In the genomic region with DNA sequence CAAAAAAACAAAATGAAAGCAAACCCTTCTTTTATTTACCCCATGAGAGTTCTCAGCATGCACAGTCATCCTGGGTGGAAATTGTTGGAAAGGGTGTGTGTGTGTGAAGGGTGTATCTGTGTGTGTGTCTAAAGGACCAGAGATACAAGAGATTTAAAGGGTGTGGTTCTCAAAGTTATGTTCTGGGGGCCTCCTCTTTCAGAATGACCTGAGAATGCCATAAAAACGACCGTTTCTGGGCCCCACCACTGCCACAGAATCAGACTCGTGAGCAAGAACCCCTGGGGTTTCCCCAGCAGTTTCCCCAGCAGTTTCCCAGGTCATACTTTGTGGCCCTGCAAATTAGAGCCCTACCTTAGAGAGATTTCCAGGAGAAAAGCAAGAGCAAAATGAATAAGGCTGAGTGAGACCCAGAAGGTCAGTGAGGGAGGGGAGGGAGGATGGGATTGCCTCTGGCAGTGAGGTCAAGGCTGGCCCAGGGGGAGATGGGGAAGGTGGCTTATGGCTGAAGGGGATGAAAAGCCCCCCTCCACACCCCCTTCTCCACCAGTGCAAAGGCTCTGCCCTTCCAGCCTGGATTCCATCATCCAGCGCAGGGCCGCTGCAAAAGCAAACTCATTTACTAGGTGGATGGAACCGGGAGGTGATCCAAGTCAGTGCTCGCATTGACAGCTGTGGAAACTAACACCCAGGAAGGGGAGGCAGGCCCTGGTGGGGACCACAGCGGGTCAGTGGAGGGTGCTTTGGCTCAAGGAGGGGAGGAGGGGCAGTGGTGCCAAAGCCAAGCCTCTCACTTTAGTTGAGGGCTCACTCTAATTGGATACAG, we compare ENCODE assay signal across 1 cellular context.
TF ChIP-seq lines count a peak whose summit lies in the region.

No MANE protein-coding gene starts in this region.

TF ChIP-seq in IMR-90, 13 proteins besides CTCF, POLR2A, EP300 and RAD21 (continued from another document):
- TF ChIP-seq, protein P1, sequence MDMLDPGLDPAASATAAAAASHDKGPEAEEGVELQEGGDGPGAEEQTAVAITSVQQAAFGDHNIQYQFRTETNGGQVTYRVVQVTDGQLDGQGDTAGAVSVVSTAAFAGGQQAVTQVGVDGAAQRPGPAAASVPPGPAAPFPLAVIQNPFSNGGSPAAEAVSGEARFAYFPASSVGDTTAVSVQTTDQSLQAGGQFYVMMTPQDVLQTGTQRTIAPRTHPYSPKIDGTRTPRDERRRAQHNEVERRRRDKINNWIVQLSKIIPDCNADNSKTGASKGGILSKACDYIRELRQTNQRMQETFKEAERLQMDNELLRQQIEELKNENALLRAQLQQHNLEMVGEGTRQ (IDR thresholded peaks at IDR 0.05; ENCODE audit: low read depth, low read length), result no peak
- TF ChIP-seq RCOR1 (IDR thresholded peaks at IDR 0.05; ENCODE audit: insufficient replicate concordance, low read length), result no peak
- TF ChIP-seq BHLHE40 (IDR thresholded peaks at IDR 0.05; ENCODE audit: low read depth, low read length), result no peak
- peak; percentile 64; the same call in 1 of the 2 replicates for TF ChIP-seq NFE2L2 (IDR thresholded peaks at IDR 0.05; ENCODE audit: low read depth, low read length)
- TF ChIP-seq MAFK (IDR thresholded peaks at IDR 0.05; ENCODE audit: low read depth, low read length), result no peak
- no peak for TF ChIP-seq SMC3 (IDR thresholded peaks at IDR 0.05; ENCODE audit: low read depth, low read length)
- no peak for TF ChIP-seq FOS (IDR thresholded peaks at IDR 0.05; ENCODE audit: low read depth, low read length)
